ENCODE assay signal across 19 cellular contexts in the genomic region with DNA sequence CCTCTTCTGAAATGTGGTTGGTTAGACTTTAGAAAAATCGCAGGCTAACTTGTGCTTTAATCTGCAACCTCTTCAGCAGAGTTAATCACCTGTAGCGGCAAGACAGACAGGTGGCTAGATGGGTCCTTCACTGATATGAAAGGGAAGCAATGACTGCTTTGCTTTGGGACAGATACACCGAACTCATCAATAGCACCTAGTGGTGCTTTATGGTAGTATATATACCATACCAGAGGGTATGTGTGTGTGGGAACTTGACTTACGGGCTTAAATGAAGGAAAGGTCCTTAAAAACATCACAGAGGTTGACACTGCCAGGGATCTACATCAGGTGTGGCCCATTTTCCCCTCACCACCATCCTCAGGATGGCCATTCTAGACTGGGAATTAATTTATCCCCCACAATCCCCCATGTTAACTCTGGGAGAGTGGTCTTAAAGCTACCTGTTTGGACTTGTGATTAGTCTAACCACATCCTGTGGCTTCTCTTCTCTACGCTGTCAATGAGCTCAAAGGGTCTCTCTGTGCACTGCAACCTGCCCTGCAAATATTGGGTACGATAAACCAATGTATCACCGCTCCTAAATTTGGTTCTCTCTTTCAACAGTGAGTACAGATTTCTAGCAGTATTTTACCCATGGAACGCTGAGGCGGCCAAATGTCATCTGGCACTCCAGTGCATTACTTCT.
DNase-seq lines count a peak whose midpoint lies in the region; ATAC-seq and TF ChIP-seq lines count a peak whose summit lies in the region.
"Had no signal": no experiment of that assay in that cellular context is flagged by ENCODE, and none has a peak within 500 bp of the region (broad histone marks: within the 10 kb centered on the region; RNA-seq: fewer than 3 reads in every experiment).

No MANE protein-coding gene starts in this region.

- no peaks in the 10 kb centered on the region for H3F3A ChIP-seq in Loucy (ENCODE audit: low read depth)

- no peak overlapping the region for H2AFZ ChIP-seq in Loucy (ENCODE audit: low read length)

- TF ChIP-seq CTCF in Loucy (conservative IDR thresholded peaks at IDR 0.05; ENCODE audit: low read length), result peak; percentile 57
- peak; percentile 19 for TF ChIP-seq CTCF in brain microvascular endothelial cell (IDR thresholded peaks at IDR 0.05; ENCODE audit: low read depth, low read length, missing control alignments)

- no peaks in the 10 kb centered on the region for H3K79me2 ChIP-seq in Loucy (ENCODE audit: insufficient read depth, low read length)

- H3K27ac ChIP-seq in brain microvascular endothelial cell, result no peak overlapping the region
- H3K27ac ChIP-seq: 22Rv1, HL-60 had no signal

- no peaks in the 10 kb centered on the region for H4K20me1 ChIP-seq in Loucy (ENCODE audit: insufficient read depth, low read length, poor library complexity, severe bottlenecking)

- no peaks in the 10 kb centered on the region for H3K9me2 ChIP-seq in Loucy (replicated peaks; ENCODE audit: low read depth, low read length)

- peaks cover 17% of the 10 kb centered on the region for H3K4me1 ChIP-seq in Loucy (ENCODE audit: insufficient read depth, low read length, poor library complexity, severe bottlenecking)
- H3K4me1 ChIP-seq: Caco-2 had no signal

- intact Hi-C loops in left colon (cut with DNase I, micrococcal nuclease), result no loop called here

- H3K36me3 ChIP-seq in Loucy (ENCODE audit: insufficient read depth, low read length) (peaks cover 14% of the 10 kb centered on the region; the same call in 1 of the 2 replicates), brain microvascular endothelial cell (replicated peaks) (no peaks in the 10 kb centered on the region)

- H3K4me3 ChIP-seq in Loucy (ENCODE audit: low read length, poor library complexity, severe bottlenecking) (no peak overlapping the region), brain microvascular endothelial cell (ENCODE audit: low read depth, low read length) (no peak overlapping the region)
- H3K4me3 ChIP-seq: MG63 had no signal

- in situ Hi-C loops in brain microvascular endothelial cell (cut with HindIII; ENCODE audit: low pct_ligation_motif_present, low sequenced_read_pairs), result no loop called here

- H3K27me3 ChIP-seq in Loucy (ENCODE audit: insufficient read depth, low read length, poor library complexity, severe bottlenecking) (no peaks in the 10 kb centered on the region), brain microvascular endothelial cell (replicated peaks) (no peaks in the 10 kb centered on the region)
- H3K27me3 ChIP-seq: MG63 had no signal

- DNase-seq in DMS53 (lab: John Stamatoyannopoulos, UW) (peak; percentile 22), DMS53 treated with DMSO at 0.1 percent for 48 hours (lab: John Stamatoyannopoulos, UW; ENCODE audit: unreplicated experiment) (no peak), brain microvascular endothelial cell (no peak), left colon (no peak), HuH-7.5 (ENCODE audit: low spot score) (no peak), HK-2 (ENCODE audit: unreplicated experiment) (no peak)
- DNase-seq: Caco-2, GOT3, KG1, MG63, NCI-H1105, NCI-H187, NCI-H446 treated with DMSO at 0.1 percent for 48 hours, NCI-H774, SIG-M5 had no signal

- H3K4me2 ChIP-seq in Loucy (ENCODE audit: low read depth, low read length, poor library complexity, severe bottlenecking), result peak overlapping the region; percentile 9

- no peak overlapping the region for H3K9ac ChIP-seq in Loucy (ENCODE audit: low read depth, low read length, poor library complexity, severe bottlenecking)

- ATAC-seq in left colon (peak; percentile 28), HG02763 (IDR thresholded peaks at IDR 0.05; ENCODE audit: unreplicated experiment) (no peak)

- no peaks in the 10 kb centered on the region for H3K9me3 ChIP-seq in Loucy (ENCODE audit: insufficient read depth, low read depth, low read length)
- H3K9me3 ChIP-seq: Caco-2, MG63 had no signal
